10 cellular contexts compared by ENCODE assay signal in genomic region chr12:26239508-26240328, GRCh38. TPM values are rescaled to one million over a fixed set of nuclear protein-coding genes. Genes with fewer than 3 reads are reported as not detected.
A peak's percentile ranks its signal among the peaks of the same experiment; 100 is the strongest.
DNase-seq lines count a peak whose midpoint lies in the region; ATAC-seq and TF ChIP-seq lines count a peak whose summit lies in the region.
"Had no signal": no experiment of that assay in that cellular context is flagged by ENCODE, and none has a peak within 500 bp of the region (broad histone marks: within the 10 kb centered on the region; RNA-seq: fewer than 3 reads in every experiment).

No MANE protein-coding gene starts in this region.

- H3K36me3 ChIP-seq in prostate gland = no peaks in the 10 kb centered on the region
- H3K36me3 ChIP-seq in naive thymus-derived CD4-positive, alpha-beta T cell (ENCODE audit: control insufficient read depth in 2 of 3, insufficient read depth in 3 of 3, low read length in 3 of 3) = no peaks in the 10 kb centered on the region

- H3K27me3 ChIP-seq in prostate gland (replicated peaks; ENCODE audit: insufficient read depth) = no peaks in the 10 kb centered on the region
- no peaks in the 10 kb centered on the region for H3K27me3 ChIP-seq in naive thymus-derived CD4-positive, alpha-beta T cell (ENCODE audit: control insufficient read depth in 2 of 2, insufficient read depth in 2 of 2, low read length in 2 of 2)

- H3K9me3 Mint-ChIP-seq in naive thymus-derived CD4-positive, alpha-beta T cell = peaks cover 0 to 7% (median 0%) of the 10 kb centered on the region in 11 donors

- no peak overlapping the region for H3K27ac Mint-ChIP-seq in naive thymus-derived CD4-positive, alpha-beta T cell

- intact Hi-C loops in prostate gland (cut with DNase I) = no loop called here
- intact Hi-C loops in naive thymus-derived CD4-positive, alpha-beta T cell (cut with micrococcal nuclease) = no loop called here

- no peak overlapping the region for H3K4me3 Mint-ChIP-seq in naive thymus-derived CD4-positive, alpha-beta T cell

- POLR2A ChIA-PET in RWPE1 (lab: Yijun Ruan, JAX; ENCODE audit: low non-redundant PET) = no interaction called here
- POLR2A ChIA-PET in naive thymus-derived CD4-positive, alpha-beta T cell (lab: Charles Lee) = no interaction called here

- TF ChIP-seq POLR2A in prostate gland (IDR thresholded peaks at IDR 0.05) = no peak

- H3K4me1 ChIP-seq in prostate gland (replicated peaks) = no peaks in the 10 kb centered on the region
- H3K4me1 ChIP-seq in naive thymus-derived CD4-positive, alpha-beta T cell (ENCODE audit: control insufficient read depth in 2 of 2, insufficient read depth in 2 of 2, low read length in 2 of 2) = no peaks in the 10 kb centered on the region

- peaks cover 8 to 40% (median 28%) of the 10 kb centered on the region in 5 donors for H3K27me3 Mint-ChIP-seq in naive thymus-derived CD4-positive, alpha-beta T cell

- CTCF ChIA-PET in RWPE1 (lab: Yijun Ruan, JAX) = no interaction called here
- CTCF ChIA-PET in naive thymus-derived CD4-positive, alpha-beta T cell (lab: Charles Lee) = no interaction called here

- no peak overlapping the region for H3K4me3 ChIP-seq in fibroblast of the aortic adventitia (ENCODE audit: low read depth, low read length)
- no peak overlapping the region for H3K4me3 ChIP-seq in prostate gland
- no peak overlapping the region for H3K4me3 ChIP-seq in naive thymus-derived CD4-positive, alpha-beta T cell (ENCODE audit: low read length)

- no peaks in the 10 kb centered on the region for H3K9me3 ChIP-seq in prostate gland
- H3K9me3 ChIP-seq in naive thymus-derived CD4-positive, alpha-beta T cell (ENCODE audit: control insufficient read depth in 2 of 3, low read length in 3 of 3) = no peaks in the 10 kb centered on the region

- H3K36me3 Mint-ChIP-seq in naive thymus-derived CD4-positive, alpha-beta T cell = no peaks in the 10 kb centered on the region

- WGBS in prostate gland = 35% methylated on average over 7 of the region's 7 CpGs

- TF ChIP-seq CTCF in RWPE1 (conservative IDR thresholded peaks at IDR 0.05; ENCODE audit: low read depth) = no peak
- TF ChIP-seq CTCF in fibroblast of the aortic adventitia (IDR thresholded peaks at IDR 0.05; ENCODE audit: insufficient read depth, low read length) = no peak
- no peak for TF ChIP-seq CTCF in prostate gland (IDR thresholded peaks at IDR 0.05)

- no peaks in the 10 kb centered on the region for H3K4me1 Mint-ChIP-seq in naive thymus-derived CD4-positive, alpha-beta T cell

- no peak for ATAC-seq in naive thymus-derived CD4-positive, alpha-beta T cell
- ATAC-seq: activated CD4-positive, CD25-positive, alpha-beta regulatory T cell treated with anti-CD3 and anti-CD28 coated beads, Interleukin-2, amount 50 U/mL, for 24 hours had no signal

- peak overlapping the region; percentile 33; the same call in 1 of the 2 replicates for H3K27ac ChIP-seq in RWPE1
- H3K27ac ChIP-seq in prostate gland = no peak overlapping the region
- H3K27ac ChIP-seq in naive thymus-derived CD4-positive, alpha-beta T cell (ENCODE audit: low read depth, low read length) = no peak overlapping the region
- H3K27ac ChIP-seq: HL-60 had no signal

- DNase-seq in EH (ENCODE audit: low read depth) = peak; percentile 97
- peak; percentile 11 for DNase-seq in RWPE1 (ENCODE audit: low spot score)
- DNase-seq in fibroblast of the aortic adventitia (ENCODE audit: low read depth) = peak; percentile 99
- DNase-seq in prostate gland (ENCODE audit: low spot score) = peak; percentile 63
- no peak for DNase-seq in NCI-H2171 treated with DMSO at 0.1 percent for 48 hours (lab: John Stamatoyannopoulos, UW)
- no peak for DNase-seq in NCI-H526 treated with DMSO at 0.1 percent for 48 hours (lab: John Stamatoyannopoulos, UW)
- DNase-seq in DMS53 treated with DMSO at 0.1 percent for 48 hours (lab: John Stamatoyannopoulos, UW; ENCODE audit: unreplicated experiment) = no peak
- no peak for DNase-seq in naive thymus-derived CD4-positive, alpha-beta T cell

RNA-seq across cellular contexts. Expression of gene SSPN, which starts 44.3 kb away (rescaled TPM):
- total RNA-seq in fibroblast of the aortic adventitia (ENCODE audit: low replicate concordance) = 9.3 and 23.0 TPM in 2 replicates
- total RNA-seq in prostate gland = 10 to 100 TPM; 17.0 to 29.5 TPM
- under 1 TPM in 2 of 5 experiments, not detected in 3; 0.22 to 0.34 TPM for total RNA-seq in naive thymus-derived CD4-positive, alpha-beta T cell
- polyA plus RNA-seq in naive thymus-derived CD4-positive, alpha-beta T cell = not detected

Comparison
In these comparisons a context has a peak if more than half of its experiments do, and no peak if none do; other contexts are left out.
1. DNase-seq: peak in EH (single experiment), RWPE1 (single experiment), fibroblast of the aortic adventitia (single experiment) and prostate gland (single experiment); none in NCI-H2171 treated with DMSO at 0.1 percent for 48 hours (single experiment), NCI-H526 treated with DMSO at 0.1 percent for 48 hours (single experiment), DMS53 treated with DMSO at 0.1 percent for 48 hours (single experiment) and naive thymus-derived CD4-positive, alpha-beta T cell (0 of 9).